In the genomic region with DNA sequence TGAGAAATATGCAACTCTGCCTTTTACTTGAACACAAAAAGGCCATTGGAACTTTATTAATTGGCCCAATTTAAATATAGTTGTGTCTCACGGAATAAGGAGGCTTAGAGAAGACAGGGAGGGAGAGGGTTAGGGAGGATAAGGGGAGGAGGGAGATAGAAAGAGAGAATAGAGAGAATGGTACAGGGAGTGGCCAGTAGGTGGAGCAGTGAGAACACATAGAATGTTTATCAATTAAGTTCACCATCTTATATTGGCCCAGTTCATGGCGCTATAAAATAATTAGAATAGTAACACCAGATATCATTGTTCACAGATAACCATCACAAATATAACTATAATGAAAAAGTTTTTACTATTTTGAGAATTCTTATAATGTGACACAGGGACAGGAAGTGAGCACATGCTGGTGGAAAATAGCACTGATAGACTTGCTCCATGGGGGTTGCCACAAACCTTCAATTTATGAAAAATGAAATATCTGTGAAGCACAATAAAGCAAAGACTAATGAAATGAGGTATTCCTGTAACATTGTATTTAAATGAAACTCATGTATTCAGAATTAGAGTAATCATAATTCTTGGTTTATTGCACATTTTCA, we compare ENCODE assay signal across 8 cellular contexts.
DNase-seq lines count a peak whose midpoint lies in the region; ATAC-seq and TF ChIP-seq lines count a peak whose summit lies in the region.

No MANE protein-coding gene starts in this region.

- H3K9me3 ChIP-seq in OCI-LY7 (ENCODE audit: low read length) (no peaks in the 10 kb centered on the region), prostate gland (no peaks in the 10 kb centered on the region)

- BruUV-seq in OCI-LY7 (replicated peaks; lab: Mats Ljungman, UMichigan) = no TSS peak

- no peak overlapping the region for H3K27ac ChIP-seq in OCI-LY7 (ENCODE audit: low read depth, low read length, poor library complexity, severe bottlenecking)
- no peak overlapping the region for H3K27ac ChIP-seq in prostate gland

- no peaks in the 10 kb centered on the region for H3K79me2 ChIP-seq in OCI-LY7 (ENCODE audit: insufficient read depth, low read depth, low read length)

- 50% methylated on average over 2 of the region's 2 CpGs for WGBS in prostate gland

- H3K36me3 Mint-ChIP-seq in activated naive CD4-positive, alpha-beta T cell treated with anti-CD3 and anti-CD28 coated beads, Interleukin-2, amount 10 ng/mL, durations not matched to agents 7 days and 5 days = no peaks in the 10 kb centered on the region
- no peaks in the 10 kb centered on the region for H3K36me3 Mint-ChIP-seq in endothelial cell (ENCODE audit: low read depth, unreplicated experiment)

- POLR2A ChIA-PET in OCI-LY7 (lab: Charles Lee) = no interaction called here

- peak; percentile 23 for DNase-seq in activated naive CD4-positive, alpha-beta T cell treated with anti-CD3 and anti-CD28 coated beads, Interleukin-2, amount 10 ng/mL, durations not matched to agents 7 days and 5 days
- no peak for DNase-seq in activated naive CD4-positive, alpha-beta T cell treated with Interleukin-2 at 50 U/mL for 16 hours
- DNase-seq in OCI-LY7 (ENCODE audit: low spot score) (peak; percentile 31), endothelial cell (ENCODE audit: low spot score) (peak; percentile 48), prostate gland (ENCODE audit: low spot score) (peak; percentile 7)
- DNase-seq in activated CD8-positive, alpha-beta memory T cell treated with anti-CD3 and anti-CD28 coated beads for 24 hours = no peak

- CTCF ChIA-PET in activated naive CD4-positive, alpha-beta T cell treated with anti-CD3 and anti-CD28 coated beads, Interleukin-2, amount 10 ng/mL, durations not matched to agents 7 days and 5 days (lab: Charles Lee) = no interaction called here
- CTCF ChIA-PET in OCI-LY7 (lab: Charles Lee; ENCODE audit: unreplicated experiment) = no interaction called here

- H3K4me3 ChIP-seq in OCI-LY7 (ENCODE audit: low read depth, low read length, poor library complexity, severe bottlenecking) = no peak overlapping the region
- no peak overlapping the region for H3K4me3 ChIP-seq in prostate gland

- H3K4me1 ChIP-seq in OCI-LY7 (ENCODE audit: insufficient read depth, low read length, poor library complexity, severe bottlenecking) (no peaks in the 10 kb centered on the region), prostate gland (replicated peaks) (no peaks in the 10 kb centered on the region)

- H3K9me3 Mint-ChIP-seq in activated naive CD4-positive, alpha-beta T cell treated with anti-CD3 and anti-CD28 coated beads, Interleukin-2, amount 10 ng/mL, durations not matched to agents 7 days and 5 days = no peaks in the 10 kb centered on the region
- H3K9me3 Mint-ChIP-seq in endothelial cell (ENCODE audit: unreplicated experiment) = no peaks in the 10 kb centered on the region

- no peaks in the 10 kb centered on the region for H3K27me3 ChIP-seq in prostate gland (replicated peaks; ENCODE audit: insufficient read depth)

- no peaks in the 10 kb centered on the region for H3K4me1 Mint-ChIP-seq in activated naive CD4-positive, alpha-beta T cell treated with anti-CD3 and anti-CD28 coated beads, Interleukin-2, amount 10 ng/mL, durations not matched to agents 7 days and 5 days
- H3K4me1 Mint-ChIP-seq in endothelial cell (ENCODE audit: unreplicated experiment) = no peaks in the 10 kb centered on the region

- H2AFZ ChIP-seq in OCI-LY7 (ENCODE audit: low read length) = no peak overlapping the region

- H3K27me3 Mint-ChIP-seq in activated naive CD4-positive, alpha-beta T cell treated with anti-CD3 and anti-CD28 coated beads, Interleukin-2, amount 10 ng/mL, durations not matched to agents 7 days and 5 days = no peaks in the 10 kb centered on the region
- no peaks in the 10 kb centered on the region for H3K27me3 Mint-ChIP-seq in endothelial cell (ENCODE audit: unreplicated experiment)

- no peak overlapping the region for H3K4me3 Mint-ChIP-seq in activated naive CD4-positive, alpha-beta T cell treated with anti-CD3 and anti-CD28 coated beads, Interleukin-2, amount 10 ng/mL, durations not matched to agents 7 days and 5 days
- no peak overlapping the region for H3K4me3 Mint-ChIP-seq in endothelial cell (ENCODE audit: unreplicated experiment)

- ATAC-seq in GM21576 (IDR thresholded peaks at IDR 0.05; ENCODE audit: unreplicated experiment) = peak; percentile 94
- ATAC-seq in HG03575 (IDR thresholded peaks at IDR 0.05; ENCODE audit: extremely low read depth, insufficient number of reproducible peaks, low FRiP score, unreplicated experiment) = peak; percentile 79

- TF ChIP-seq CTCF in OCI-LY7 (conservative IDR thresholded peaks at IDR 0.05; ENCODE audit: low read length) = peak; percentile 84
- TF ChIP-seq CTCF in endothelial cell (IDR thresholded peaks at IDR 0.05; ENCODE audit: unreplicated experiment) = peak; percentile 74
- TF ChIP-seq CTCF in prostate gland (IDR thresholded peaks at IDR 0.05) = peak in 3 of 4 experiments; percentile 35 to 60 (median 46)

- H3K36me3 ChIP-seq in OCI-LY7 (ENCODE audit: insufficient read depth, low read length) = no peaks in the 10 kb centered on the region
- no peaks in the 10 kb centered on the region for H3K36me3 ChIP-seq in prostate gland

- intact Hi-C loops in OCI-LY7 (cut with micrococcal nuclease; ENCODE audit: unreplicated experiment) = loop anchor here (1.0 kb wide), 1 partner anchor 77 kb away; no protein-coding TSS in a partner anchor
- intact Hi-C loops in prostate gland (cut with DNase I) = no loop called here

- H3K9me2 ChIP-seq in OCI-LY7 (ENCODE audit: insufficient read depth, low read length) = no peaks in the 10 kb centered on the region

- no peak overlapping the region for H3K27ac Mint-ChIP-seq in activated naive CD4-positive, alpha-beta T cell treated with anti-CD3 and anti-CD28 coated beads, Interleukin-2, amount 10 ng/mL, durations not matched to agents 7 days and 5 days
- H3K27ac Mint-ChIP-seq in endothelial cell (ENCODE audit: unreplicated experiment) = no peak overlapping the region

- no peaks in the 10 kb centered on the region for H4K20me1 ChIP-seq in OCI-LY7 (ENCODE audit: insufficient read depth, low read length)

- no peak overlapping the region for H3K4me2 ChIP-seq in OCI-LY7 (ENCODE audit: low read length)

- no peak for TF ChIP-seq POLR2A in prostate gland (IDR thresholded peaks at IDR 0.05)

Comparison
In these comparisons a context has a peak if more than half of its experiments do, and no peak if none do; other contexts are left out.
1. DNase-seq: peak in activated naive CD4-positive, alpha-beta T cell treated with anti-CD3 and anti-CD28 coated beads, Interleukin-2, amount 10 ng/mL, durations not matched to agents 7 days and 5 days (single experiment), OCI-LY7 (single experiment), endothelial cell (single experiment) and prostate gland (single experiment); none in activated naive CD4-positive, alpha-beta T cell treated with Interleukin-2 at 50 U/mL for 16 hours (single experiment) and activated CD8-positive, alpha-beta memory T cell treated with anti-CD3 and anti-CD28 coated beads for 24 hours (single experiment).
2. Peak in every context shown above with its lines, with median percentiles within 50 percentile points of each other: CTCF ChIP-seq.